In genomic region chr1:227563319-227564201, GRCh38 we compare ENCODE assay signal across 1 cellular context.
TF ChIP-seq lines count a peak whose summit lies in the region.

ZNF678 (plus strand) TSS chr1:227563556; CDS start chr1:227650992, 87,436 bp downstream.

TF ChIP-seq in HepG2, 621 proteins besides CTCF, POLR2A, EP300 and RAD21 (continued from another document and continues in another):
- TF ChIP-seq HNF1A (IDR thresholded peaks at IDR 0.05; ENCODE audit: low read depth) (no peak), HNF1A (CRISPR knock-in tag; IDR thresholded peaks at IDR 0.05; ENCODE audit: borderline replicate concordance) (peak; percentile 50; the same call in 1 of the 2 replicates), FOXK1 (CRISPR knock-in tag; IDR thresholded peaks at IDR 0.05; ENCODE audit: borderline replicate concordance, low read depth) (0 out of 2 replicates have a peak, but pooled peaks have one; percentile 53), AGO1 (IDR thresholded peaks at IDR 0.05; ENCODE audit: low read depth, low read length, poor library complexity, severe bottlenecking) (peak; percentile 57), ZIK1 (CRISPR knock-in tag; IDR thresholded peaks at IDR 0.05; ENCODE audit: borderline replicate concordance, low read depth) (no peak), ZNF607 (CRISPR knock-in tag; IDR thresholded peaks at IDR 0.05; ENCODE audit: borderline replicate concordance) (peak; percentile 77; the same call in 1 of the 2 replicates), ZNF709 (CRISPR knock-in tag; IDR thresholded peaks at IDR 0.05) (peak; percentile 54; the same call in 1 of the 2 replicates), ZNF737 (CRISPR knock-in tag; IDR thresholded peaks at IDR 0.05; ENCODE audit: borderline replicate concordance) (0 out of 2 replicates have a peak, but pooled peaks have one; percentile 60), HOXA3 (CRISPR knock-in tag; IDR thresholded peaks at IDR 0.05) (peak; percentile 95), EHMT2 (IDR thresholded peaks at IDR 0.05; ENCODE audit: borderline replicate concordance, low read depth, low read length) (peak; percentile 90; the same call in 1 of the 2 replicates), ZFX (CRISPR knock-in tag; IDR thresholded peaks at IDR 0.05; ENCODE audit: low read depth) (peak; percentile 82), ZSCAN5A (CRISPR knock-in tag; IDR thresholded peaks at IDR 0.05; ENCODE audit: borderline replicate concordance) (peak; percentile 94; the same call in 1 of the 2 replicates), GMEB1 (CRISPR knock-in tag; IDR thresholded peaks at IDR 0.05; ENCODE audit: borderline replicate concordance) (peak; percentile 57; the same call in 1 of the 2 replicates), PRPF4 (IDR thresholded peaks at IDR 0.05; ENCODE audit: low read depth, low read length, poor library complexity, severe bottlenecking) (no peak), KLF13 (CRISPR knock-in tag; IDR thresholded peaks at IDR 0.05) (no peak), ARID2 (CRISPR knock-in tag; IDR thresholded peaks at IDR 0.05; ENCODE audit: borderline replicate concordance) (peak; percentile 86; the same call in 1 of the 2 replicates), ZNF333 (CRISPR knock-in tag; IDR thresholded peaks at IDR 0.05; ENCODE audit: borderline replicate concordance) (no peak; the same call in 1 of the 2 replicates), PHF20 (CRISPR knock-in tag; IDR thresholded peaks at IDR 0.05) (peak; percentile 85), ZNF883 (CRISPR knock-in tag; IDR thresholded peaks at IDR 0.05; ENCODE audit: not compliant biosample characterization) (peak; percentile 55), YY1 (IDR thresholded peaks at IDR 0.05; ENCODE audit: insufficient read depth, insufficient replicate concordance, low read depth, low read length) (peak; percentile 94), ZNF543 (CRISPR knock-in tag; IDR thresholded peaks at IDR 0.05) (peak; percentile 88; the same call in 1 of the 2 replicates), ZNF12 (CRISPR knock-in tag; IDR thresholded peaks at IDR 0.05) (0 out of 2 replicates have a peak, but pooled peaks have one; percentile 8), MAZ (IDR thresholded peaks at IDR 0.05; ENCODE audit: borderline replicate concordance, low read depth, low read length) (peak; percentile 61; the same call in 1 of the 2 replicates), MAZ (CRISPR knock-in tag; IDR thresholded peaks at IDR 0.05; ENCODE audit: low read depth) (peak; percentile 78), ZNF775 (CRISPR knock-in tag; IDR thresholded peaks at IDR 0.05; ENCODE audit: borderline replicate concordance) (peak; percentile 42; the same call in 1 of the 2 replicates), SKI (IDR thresholded peaks at IDR 0.05; ENCODE audit: partially characterized antibody) (peak; percentile 6), THRA (CRISPR knock-in tag; IDR thresholded peaks at IDR 0.05; ENCODE audit: borderline replicate concordance) (0 out of 2 replicates have a peak, but pooled peaks have one; percentile 8), TAF1 (CRISPR knock-in tag; IDR thresholded peaks at IDR 0.05) (peak; percentile 67), MED1 (CRISPR knock-in tag; IDR thresholded peaks at IDR 0.05) (0 out of 2 replicates have a peak, but pooled peaks have one; percentile 30), TARDBP (CRISPR knock-in tag; IDR thresholded peaks at IDR 0.05) (peak; percentile 80), ZNF160 (CRISPR knock-in tag; IDR thresholded peaks at IDR 0.05) (no peak), MYC (CRISPR knock-in tag; IDR thresholded peaks at IDR 0.05; ENCODE audit: borderline replicate concordance) (no peak; the same call in 1 of the 2 replicates), IKZF5 (CRISPR knock-in tag; IDR thresholded peaks at IDR 0.05) (peak; percentile 48), SPEN (CRISPR knock-in tag; IDR thresholded peaks at IDR 0.05; ENCODE audit: low read depth) (peak; percentile 70; the same call in 1 of the 2 replicates), LCORL (IDR thresholded peaks at IDR 0.05) (peak; percentile 65; the same call in 1 of the 2 replicates), LCORL (CRISPR knock-in tag; IDR thresholded peaks at IDR 0.05) (peak; percentile 66), ZNF430 (CRISPR knock-in tag; IDR thresholded peaks at IDR 0.05) (peak; percentile 39; the same call in 1 of the 2 replicates), ZNF207 (IDR thresholded peaks at IDR 0.05; ENCODE audit: borderline replicate concordance) (no peak)
- TF ChIP-seq, protein P1, sequence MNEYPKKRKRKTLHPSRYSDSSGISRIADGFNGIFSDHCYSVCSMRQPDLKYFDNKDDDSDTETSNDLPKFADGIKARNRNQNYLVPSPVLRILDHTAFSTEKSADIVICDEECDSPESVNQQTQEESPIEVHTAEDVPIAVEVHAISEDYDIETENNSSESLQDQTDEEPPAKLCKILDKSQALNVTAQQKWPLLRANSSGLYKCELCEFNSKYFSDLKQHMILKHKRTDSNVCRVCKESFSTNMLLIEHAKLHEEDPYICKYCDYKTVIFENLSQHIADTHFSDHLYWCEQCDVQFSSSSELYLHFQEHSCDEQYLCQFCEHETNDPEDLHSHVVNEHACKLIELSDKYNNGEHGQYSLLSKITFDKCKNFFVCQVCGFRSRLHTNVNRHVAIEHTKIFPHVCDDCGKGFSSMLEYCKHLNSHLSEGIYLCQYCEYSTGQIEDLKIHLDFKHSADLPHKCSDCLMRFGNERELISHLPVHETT (CRISPR knock-in tag; conservative IDR thresholded peaks at IDR 0.05): peak; percentile 76; the same call in 1 of the 2 replicates
- TF ChIP-seq, protein P2, sequence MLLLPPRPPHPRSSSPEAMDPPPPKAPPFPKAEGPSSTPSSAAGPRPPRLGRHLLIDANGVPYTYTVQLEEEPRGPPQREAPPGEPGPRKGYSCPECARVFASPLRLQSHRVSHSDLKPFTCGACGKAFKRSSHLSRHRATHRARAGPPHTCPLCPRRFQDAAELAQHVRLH (CRISPR knock-in tag; IDR thresholded peaks at IDR 0.05; ENCODE audit: borderline replicate concordance, low read depth): no peak
- TF ChIP-seq, protein P3, sequence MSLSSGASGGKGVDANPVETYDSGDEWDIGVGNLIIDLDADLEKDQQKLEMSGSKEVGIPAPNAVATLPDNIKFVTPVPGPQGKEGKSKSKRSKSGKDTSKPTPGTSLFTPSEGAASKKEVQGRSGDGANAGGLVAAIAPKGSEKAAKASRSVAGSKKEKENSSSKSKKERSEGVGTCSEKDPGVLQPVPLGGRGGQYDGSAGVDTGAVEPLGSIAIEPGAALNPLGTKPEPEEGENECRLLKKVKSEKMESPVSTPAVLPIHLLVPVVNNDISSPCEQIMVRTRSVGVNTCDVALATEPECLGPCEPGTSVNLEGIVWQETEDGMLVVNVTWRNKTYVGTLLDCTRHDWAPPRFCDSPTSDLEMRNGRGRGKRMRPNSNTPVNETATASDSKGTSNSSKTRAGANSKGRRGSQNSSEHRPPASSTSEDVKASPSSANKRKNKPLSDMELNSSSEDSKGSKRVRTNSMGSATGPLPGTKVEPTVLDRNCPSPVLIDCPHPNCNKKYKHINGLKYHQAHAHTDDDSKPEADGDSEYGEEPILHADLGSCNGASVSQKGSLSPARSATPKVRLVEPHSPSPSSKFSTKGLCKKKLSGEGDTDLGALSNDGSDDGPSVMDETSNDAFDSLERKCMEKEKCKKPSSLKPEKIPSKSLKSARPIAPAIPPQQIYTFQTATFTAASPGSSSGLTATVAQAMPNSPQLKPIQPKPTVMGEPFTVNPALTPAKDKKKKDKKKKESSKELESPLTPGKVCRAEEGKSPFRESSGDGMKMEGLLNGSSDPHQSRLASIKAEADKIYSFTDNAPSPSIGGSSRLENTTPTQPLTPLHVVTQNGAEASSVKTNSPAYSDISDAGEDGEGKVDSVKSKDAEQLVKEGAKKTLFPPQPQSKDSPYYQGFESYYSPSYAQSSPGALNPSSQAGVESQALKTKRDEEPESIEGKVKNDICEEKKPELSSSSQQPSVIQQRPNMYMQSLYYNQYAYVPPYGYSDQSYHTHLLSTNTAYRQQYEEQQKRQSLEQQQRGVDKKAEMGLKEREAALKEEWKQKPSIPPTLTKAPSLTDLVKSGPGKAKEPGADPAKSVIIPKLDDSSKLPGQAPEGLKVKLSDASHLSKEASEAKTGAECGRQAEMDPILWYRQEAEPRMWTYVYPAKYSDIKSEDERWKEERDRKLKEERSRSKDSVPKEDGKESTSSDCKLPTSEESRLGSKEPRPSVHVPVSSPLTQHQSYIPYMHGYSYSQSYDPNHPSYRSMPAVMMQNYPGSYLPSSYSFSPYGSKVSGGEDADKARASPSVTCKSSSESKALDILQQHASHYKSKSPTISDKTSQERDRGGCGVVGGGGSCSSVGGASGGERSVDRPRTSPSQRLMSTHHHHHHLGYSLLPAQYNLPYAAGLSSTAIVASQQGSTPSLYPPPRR (CRISPR knock-in tag; IDR thresholded peaks at IDR 0.05; ENCODE audit: borderline replicate concordance): 0 out of 2 replicates have a peak, but pooled peaks have one; percentile 37
- TF ChIP-seq, protein P4, sequence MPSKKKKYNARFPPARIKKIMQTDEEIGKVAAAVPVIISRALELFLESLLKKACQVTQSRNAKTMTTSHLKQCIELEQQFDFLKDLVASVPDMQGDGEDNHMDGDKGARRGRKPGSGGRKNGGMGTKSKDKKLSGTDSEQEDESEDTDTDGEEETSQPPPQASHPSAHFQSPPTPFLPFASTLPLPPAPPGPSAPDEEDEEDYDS (CRISPR knock-in tag; IDR thresholded peaks at IDR 0.05): peak; percentile 27
- TF ChIP-seq, protein P5, sequence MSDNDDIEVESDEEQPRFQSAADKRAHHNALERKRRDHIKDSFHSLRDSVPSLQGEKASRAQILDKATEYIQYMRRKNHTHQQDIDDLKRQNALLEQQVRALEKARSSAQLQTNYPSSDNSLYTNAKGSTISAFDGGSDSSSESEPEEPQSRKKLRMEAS (IDR thresholded peaks at IDR 0.05): peak; percentile 46; the same call in 1 of the 2 replicates
